ENCODE assay signal across 16 cellular contexts in genomic region chr7:92840309-92840708, GRCh38.
"Had no signal": no experiment of that assay in that cellular context is flagged by ENCODE, and none has a peak within 500 bp of the region (broad histone marks: within the 10 kb centered on the region; RNA-seq: fewer than 3 reads in every experiment).

No MANE protein-coding gene starts in this region.

- H3K36me3 ChIP-seq: breast epithelium, gastroesophageal sphincter, transverse colon had no signal

- H3K9me3 Mint-ChIP-seq: T-helper 2 cell treated with Interferon-gamma antibody and Interleukin-4, amounts not matched to agents 5 μg/mL and 100 μg/mL, for 36 hours had no signal

- H3K27ac ChIP-seq: breast epithelium, gastroesophageal sphincter, transverse colon had no signal

- ATAC-seq: activated CD4-positive, CD25-positive, alpha-beta regulatory T cell treated with anti-CD3 and anti-CD28 coated beads, Interleukin-2, amount 50 U/mL, for 24 hours; gastroesophageal sphincter; naive thymus-derived CD8-positive, alpha-beta T cell; right cardiac atrium; stimulated activated memory B cell treated with anti-CD40 and anti-IgM and Interleukin-4, amounts not matched to agents 10 μg/mL and 1 μg/mL and 100 μg/mL, for 72 hours had no signal

- H3K4me3 Mint-ChIP-seq: naive thymus-derived CD8-positive, alpha-beta T cell; stimulated activated memory B cell treated with anti-CD40 and anti-IgM and Interleukin-4, amounts not matched to agents 10 μg/mL and 1 μg/mL and 100 μg/mL, for 72 hours; T-helper 2 cell treated with Interferon-gamma antibody and Interleukin-4, amounts not matched to agents 5 μg/mL and 100 μg/mL, for 36 hours had no signal

- DNase-seq: activated CD4-positive, alpha-beta T cell treated with anti-CD3 and anti-CD28 coated beads, Interleukin-2, amount 50 U/mL, for 4 hours; activated gamma-delta T cell treated with Interleukin-2 at 50 U/mL for 16 hours; activated T-cell treated with anti-CD3 and anti-CD28 coated beads, Interleukin-2, amount 50 U/mL, for 48 hours; aorta; dermis blood vessel endothelial cell; naive thymus-derived CD8-positive, alpha-beta T cell; occipital lobe; right cardiac atrium; small intestine; transverse colon had no signal

- H3K4me3 ChIP-seq: breast epithelium, gastroesophageal sphincter, transverse colon had no signal

- H3K4me1 ChIP-seq: breast epithelium had no signal

- H3K27me3 Mint-ChIP-seq: stimulated activated memory B cell treated with anti-CD40 and anti-IgM and Interleukin-4, amounts not matched to agents 10 μg/mL and 1 μg/mL and 100 μg/mL, for 72 hours had no signal

- H3K36me3 Mint-ChIP-seq: stimulated activated memory B cell treated with anti-CD40 and anti-IgM and Interleukin-4, amounts not matched to agents 10 μg/mL and 1 μg/mL and 100 μg/mL, for 72 hours had no signal

- H3K27ac Mint-ChIP-seq: naive thymus-derived CD8-positive, alpha-beta T cell; progenitor cell of endocrine pancreas; stimulated activated memory B cell treated with anti-CD40 and anti-IgM and Interleukin-4, amounts not matched to agents 10 μg/mL and 1 μg/mL and 100 μg/mL, for 72 hours; T-helper 2 cell treated with Interferon-gamma antibody and Interleukin-4, amounts not matched to agents 5 μg/mL and 100 μg/mL, for 36 hours had no signal

- FAIRE-seq: small intestine had no signal

- H3K9me3 ChIP-seq: breast epithelium, gastroesophageal sphincter, transverse colon had no signal

- H3K27me3 ChIP-seq: breast epithelium, gastroesophageal sphincter, transverse colon had no signal
